Comparison of ENCODE assay signal across 1 cellular context in the genomic region with DNA sequence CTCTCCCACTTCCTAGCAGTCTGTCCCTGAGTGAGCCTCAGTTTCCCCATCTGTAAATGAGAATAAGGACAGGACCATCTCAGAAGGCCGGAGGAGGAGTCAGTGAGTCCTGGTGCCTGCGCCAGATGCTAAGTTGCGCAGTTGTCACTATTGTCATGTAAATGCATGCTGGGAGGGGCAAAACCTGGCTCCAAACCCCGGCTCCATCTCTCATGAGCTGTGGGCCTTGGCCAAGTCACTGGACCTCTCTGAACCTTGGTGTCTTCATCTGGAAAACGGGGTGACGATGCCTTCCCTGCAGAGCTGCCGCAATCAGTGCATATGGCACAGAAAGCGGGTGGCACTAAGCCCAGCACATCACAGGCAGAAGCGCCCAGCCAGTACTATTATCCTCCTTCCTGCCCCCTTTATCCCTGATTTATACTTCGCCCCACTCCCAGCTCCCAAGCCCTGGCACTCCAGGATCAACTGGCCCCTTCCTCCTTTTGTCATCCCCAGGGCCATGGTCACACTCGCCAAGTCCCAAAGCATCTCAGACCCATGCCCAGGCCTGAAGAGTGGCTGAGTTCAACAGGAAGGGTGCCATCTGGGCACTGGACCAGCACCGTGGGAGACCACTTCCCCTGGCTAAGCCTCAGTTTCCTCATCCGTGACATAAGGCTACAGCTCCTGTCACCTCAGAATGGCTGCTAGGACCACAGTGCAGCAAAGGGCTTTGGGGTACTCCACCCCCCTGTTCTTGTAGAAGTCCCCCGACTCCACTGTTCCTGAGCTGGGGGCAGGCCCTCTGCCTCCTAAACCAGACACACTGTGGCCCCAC.
TF ChIP-seq lines count a peak whose summit lies in the region.

No MANE protein-coding gene starts in this region.

TF ChIP-seq in IMR-90, 13 proteins besides CTCF, POLR2A, EP300 and RAD21:
- TF ChIP-seq RCOR1 (IDR thresholded peaks at IDR 0.05; ENCODE audit: insufficient replicate concordance, low read length), result no peak
- TF ChIP-seq MXI1 (IDR thresholded peaks at IDR 0.05; ENCODE audit: borderline replicate concordance, low read depth, low read length), result no peak
- TF ChIP-seq BHLHE40 (IDR thresholded peaks at IDR 0.05; ENCODE audit: low read depth, low read length), result no peak
- no peak for TF ChIP-seq CEBPB (IDR thresholded peaks at IDR 0.05; ENCODE audit: low read depth, low read length)
- TF ChIP-seq NFE2L2 (IDR thresholded peaks at IDR 0.05; ENCODE audit: low read depth, low read length), result no peak
- TF ChIP-seq SMC3 (IDR thresholded peaks at IDR 0.05; ENCODE audit: low read depth, low read length), result no peak
- TF ChIP-seq MAFK (IDR thresholded peaks at IDR 0.05; ENCODE audit: low read depth, low read length), result no peak
- TF ChIP-seq ELK1 (IDR thresholded peaks at IDR 0.05; ENCODE audit: borderline replicate concordance, low read depth, low read length), result no peak
- no peak for TF ChIP-seq MAZ (IDR thresholded peaks at IDR 0.05; ENCODE audit: borderline replicate concordance, low read depth, low read length)
- TF ChIP-seq FOS (IDR thresholded peaks at IDR 0.05; ENCODE audit: low read depth, low read length), result no peak
- TF ChIP-seq CHD1 (IDR thresholded peaks at IDR 0.05; ENCODE audit: low read depth, low read length), result no peak
- no peak for TF ChIP-seq RFX5 (IDR thresholded peaks at IDR 0.05; ENCODE audit: low read depth, low read length)
- no peak for TF ChIP-seq USF2 (IDR thresholded peaks at IDR 0.05; ENCODE audit: low read depth, low read length)
